Comparison of ENCODE assay signal across 1 cellular context in the genomic region with DNA sequence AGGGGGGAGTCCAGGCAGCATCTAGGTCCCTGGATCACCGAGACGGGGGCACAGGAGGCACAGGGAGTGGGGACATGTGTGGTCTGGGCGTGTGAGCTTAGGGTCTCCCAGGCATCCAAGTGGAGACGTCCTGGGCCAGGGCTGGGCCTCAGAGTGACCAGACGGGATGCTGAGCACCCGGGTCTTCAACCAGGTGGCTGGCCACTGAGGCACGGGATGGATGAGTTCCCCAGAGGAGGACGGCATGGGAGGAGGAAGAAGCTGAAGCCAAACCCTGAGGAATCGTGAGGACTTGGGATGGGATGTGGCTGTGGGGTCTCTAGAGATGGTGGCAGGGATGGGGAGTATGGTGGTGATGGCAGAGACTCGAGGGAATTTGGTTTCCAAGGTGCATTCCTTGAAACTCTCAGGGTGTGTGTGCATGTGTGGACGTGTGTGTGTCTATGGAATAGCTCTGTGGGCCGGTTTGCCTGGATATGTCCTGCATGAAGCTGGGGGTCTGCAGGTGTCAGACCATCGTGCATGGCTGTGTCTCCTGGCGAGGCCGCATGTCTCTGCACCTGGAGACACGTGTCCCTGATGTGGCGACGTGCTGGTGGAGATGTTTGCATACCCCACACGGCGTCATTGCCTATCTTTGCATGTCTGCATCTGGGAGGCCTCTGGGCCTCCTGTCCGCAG.
TF ChIP-seq lines count a peak whose summit lies in the region.

No MANE protein-coding gene starts in this region.

TF ChIP-seq in K562, 482 proteins besides CTCF, POLR2A, EP300 and RAD21:
- no peak for TF ChIP-seq CEBPG (CRISPR knock-in tag; IDR thresholded peaks at IDR 0.05)
- no peak for TF ChIP-seq CEBPG (tag; conservative IDR thresholded peaks at IDR 0.05 in 1 of 2, IDR thresholded peaks at IDR 0.05 in 1 of 2)
- no peak for TF ChIP-seq ZNF165 (CRISPR knock-in tag; IDR thresholded peaks at IDR 0.05; ENCODE audit: borderline replicate concordance)
- TF ChIP-seq L3MBTL2 (IDR thresholded peaks at IDR 0.05), result peak; percentile 39; the same call in 1 of the 2 replicates
- TF ChIP-seq, protein P1, sequence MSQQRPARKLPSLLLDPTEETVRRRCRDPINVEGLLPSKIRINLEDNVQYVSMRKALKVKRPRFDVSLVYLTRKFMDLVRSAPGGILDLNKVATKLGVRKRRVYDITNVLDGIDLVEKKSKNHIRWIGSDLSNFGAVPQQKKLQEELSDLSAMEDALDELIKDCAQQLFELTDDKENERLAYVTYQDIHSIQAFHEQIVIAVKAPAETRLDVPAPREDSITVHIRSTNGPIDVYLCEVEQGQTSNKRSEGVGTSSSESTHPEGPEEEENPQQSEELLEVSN (IDR thresholded peaks at IDR 0.05; ENCODE audit: borderline replicate concordance in 1 of 2, extremely low read depth in 1 of 2, insufficient read depth in 1 of 2, insufficient read length in 1 of 2, low read depth in 1 of 2, low read length in 1 of 2, poor library complexity in 1 of 2, severe bottlenecking in 1 of 2), result peak; percentile 23 to 59
- no peak for TF ChIP-seq ZNF212 (CRISPR knock-in tag; IDR thresholded peaks at IDR 0.05)
- TF ChIP-seq, protein P2, sequence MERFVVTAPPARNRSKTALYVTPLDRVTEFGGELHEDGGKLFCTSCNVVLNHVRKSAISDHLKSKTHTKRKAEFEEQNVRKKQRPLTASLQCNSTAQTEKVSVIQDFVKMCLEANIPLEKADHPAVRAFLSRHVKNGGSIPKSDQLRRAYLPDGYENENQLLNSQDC (CRISPR knock-in tag; IDR thresholded peaks at IDR 0.05), result no peak
- no peak for TF ChIP-seq ZFPM2 (CRISPR knock-in tag; IDR thresholded peaks at IDR 0.05)
- TF ChIP-seq ZNF197 (CRISPR knock-in tag; IDR thresholded peaks at IDR 0.05; ENCODE audit: low read depth), result no peak
- no peak for TF ChIP-seq TFAM (CRISPR knock-in tag; conservative IDR thresholded peaks at IDR 0.05)
- TF ChIP-seq, protein P3, sequence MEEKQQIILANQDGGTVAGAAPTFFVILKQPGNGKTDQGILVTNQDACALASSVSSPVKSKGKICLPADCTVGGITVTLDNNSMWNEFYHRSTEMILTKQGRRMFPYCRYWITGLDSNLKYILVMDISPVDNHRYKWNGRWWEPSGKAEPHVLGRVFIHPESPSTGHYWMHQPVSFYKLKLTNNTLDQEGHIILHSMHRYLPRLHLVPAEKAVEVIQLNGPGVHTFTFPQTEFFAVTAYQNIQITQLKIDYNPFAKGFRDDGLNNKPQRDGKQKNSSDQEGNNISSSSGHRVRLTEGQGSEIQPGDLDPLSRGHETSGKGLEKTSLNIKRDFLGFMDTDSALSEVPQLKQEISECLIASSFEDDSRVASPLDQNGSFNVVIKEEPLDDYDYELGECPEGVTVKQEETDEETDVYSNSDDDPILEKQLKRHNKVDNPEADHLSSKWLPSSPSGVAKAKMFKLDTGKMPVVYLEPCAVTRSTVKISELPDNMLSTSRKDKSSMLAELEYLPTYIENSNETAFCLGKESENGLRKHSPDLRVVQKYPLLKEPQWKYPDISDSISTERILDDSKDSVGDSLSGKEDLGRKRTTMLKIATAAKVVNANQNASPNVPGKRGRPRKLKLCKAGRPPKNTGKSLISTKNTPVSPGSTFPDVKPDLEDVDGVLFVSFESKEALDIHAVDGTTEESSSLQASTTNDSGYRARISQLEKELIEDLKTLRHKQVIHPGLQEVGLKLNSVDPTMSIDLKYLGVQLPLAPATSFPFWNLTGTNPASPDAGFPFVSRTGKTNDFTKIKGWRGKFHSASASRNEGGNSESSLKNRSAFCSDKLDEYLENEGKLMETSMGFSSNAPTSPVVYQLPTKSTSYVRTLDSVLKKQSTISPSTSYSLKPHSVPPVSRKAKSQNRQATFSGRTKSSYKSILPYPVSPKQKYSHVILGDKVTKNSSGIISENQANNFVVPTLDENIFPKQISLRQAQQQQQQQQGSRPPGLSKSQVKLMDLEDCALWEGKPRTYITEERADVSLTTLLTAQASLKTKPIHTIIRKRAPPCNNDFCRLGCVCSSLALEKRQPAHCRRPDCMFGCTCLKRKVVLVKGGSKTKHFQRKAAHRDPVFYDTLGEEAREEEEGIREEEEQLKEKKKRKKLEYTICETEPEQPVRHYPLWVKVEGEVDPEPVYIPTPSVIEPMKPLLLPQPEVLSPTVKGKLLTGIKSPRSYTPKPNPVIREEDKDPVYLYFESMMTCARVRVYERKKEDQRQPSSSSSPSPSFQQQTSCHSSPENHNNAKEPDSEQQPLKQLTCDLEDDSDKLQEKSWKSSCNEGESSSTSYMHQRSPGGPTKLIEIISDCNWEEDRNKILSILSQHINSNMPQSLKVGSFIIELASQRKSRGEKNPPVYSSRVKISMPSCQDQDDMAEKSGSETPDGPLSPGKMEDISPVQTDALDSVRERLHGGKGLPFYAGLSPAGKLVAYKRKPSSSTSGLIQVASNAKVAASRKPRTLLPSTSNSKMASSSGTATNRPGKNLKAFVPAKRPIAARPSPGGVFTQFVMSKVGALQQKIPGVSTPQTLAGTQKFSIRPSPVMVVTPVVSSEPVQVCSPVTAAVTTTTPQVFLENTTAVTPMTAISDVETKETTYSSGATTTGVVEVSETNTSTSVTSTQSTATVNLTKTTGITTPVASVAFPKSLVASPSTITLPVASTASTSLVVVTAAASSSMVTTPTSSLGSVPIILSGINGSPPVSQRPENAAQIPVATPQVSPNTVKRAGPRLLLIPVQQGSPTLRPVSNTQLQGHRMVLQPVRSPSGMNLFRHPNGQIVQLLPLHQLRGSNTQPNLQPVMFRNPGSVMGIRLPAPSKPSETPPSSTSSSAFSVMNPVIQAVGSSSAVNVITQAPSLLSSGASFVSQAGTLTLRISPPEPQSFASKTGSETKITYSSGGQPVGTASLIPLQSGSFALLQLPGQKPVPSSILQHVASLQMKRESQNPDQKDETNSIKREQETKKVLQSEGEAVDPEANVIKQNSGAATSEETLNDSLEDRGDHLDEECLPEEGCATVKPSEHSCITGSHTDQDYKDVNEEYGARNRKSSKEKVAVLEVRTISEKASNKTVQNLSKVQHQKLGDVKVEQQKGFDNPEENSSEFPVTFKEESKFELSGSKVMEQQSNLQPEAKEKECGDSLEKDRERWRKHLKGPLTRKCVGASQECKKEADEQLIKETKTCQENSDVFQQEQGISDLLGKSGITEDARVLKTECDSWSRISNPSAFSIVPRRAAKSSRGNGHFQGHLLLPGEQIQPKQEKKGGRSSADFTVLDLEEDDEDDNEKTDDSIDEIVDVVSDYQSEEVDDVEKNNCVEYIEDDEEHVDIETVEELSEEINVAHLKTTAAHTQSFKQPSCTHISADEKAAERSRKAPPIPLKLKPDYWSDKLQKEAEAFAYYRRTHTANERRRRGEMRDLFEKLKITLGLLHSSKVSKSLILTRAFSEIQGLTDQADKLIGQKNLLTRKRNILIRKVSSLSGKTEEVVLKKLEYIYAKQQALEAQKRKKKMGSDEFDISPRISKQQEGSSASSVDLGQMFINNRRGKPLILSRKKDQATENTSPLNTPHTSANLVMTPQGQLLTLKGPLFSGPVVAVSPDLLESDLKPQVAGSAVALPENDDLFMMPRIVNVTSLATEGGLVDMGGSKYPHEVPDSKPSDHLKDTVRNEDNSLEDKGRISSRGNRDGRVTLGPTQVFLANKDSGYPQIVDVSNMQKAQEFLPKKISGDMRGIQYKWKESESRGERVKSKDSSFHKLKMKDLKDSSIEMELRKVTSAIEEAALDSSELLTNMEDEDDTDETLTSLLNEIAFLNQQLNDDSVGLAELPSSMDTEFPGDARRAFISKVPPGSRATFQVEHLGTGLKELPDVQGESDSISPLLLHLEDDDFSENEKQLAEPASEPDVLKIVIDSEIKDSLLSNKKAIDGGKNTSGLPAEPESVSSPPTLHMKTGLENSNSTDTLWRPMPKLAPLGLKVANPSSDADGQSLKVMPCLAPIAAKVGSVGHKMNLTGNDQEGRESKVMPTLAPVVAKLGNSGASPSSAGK (IDR thresholded peaks at IDR 0.05), result peak; percentile 52
- TF ChIP-seq KLF10 (CRISPR knock-in tag; IDR thresholded peaks at IDR 0.05), result no peak
- no peak for TF ChIP-seq COPS2 (conservative IDR thresholded peaks at IDR 0.05)
